In genomic region chr21:33924766-33925100, GRCh38 we compare ENCODE assay signal across 11 cellular contexts. TPM values are rescaled to one million over a fixed set of nuclear protein-coding genes. Genes with fewer than 3 reads are reported as not detected.
A peak's percentile ranks its signal among the peaks of the same experiment; 100 is the strongest.
DNase-seq lines count a peak whose midpoint lies in the region; TF ChIP-seq lines count a peak whose summit lies in the region.
"Had no signal": no experiment of that assay in that cellular context is flagged by ENCODE, and none has a peak within 500 bp of the region (broad histone marks: within the 10 kb centered on the region; RNA-seq: fewer than 3 reads in every experiment).

No MANE protein-coding gene starts in this region.

- TF ChIP-seq EP300 in esophagus muscularis mucosa (IDR thresholded peaks at IDR 0.05): no peak

- no peaks in the 10 kb centered on the region for H3K79me2 ChIP-seq in smooth muscle cell (ENCODE audit: low read depth)

- no peaks in the 10 kb centered on the region for H3F3A ChIP-seq in smooth muscle cell (ENCODE audit: low read depth)

- no peak overlapping the region for H3K4me3 ChIP-seq in esophagus muscularis mucosa
- H3K4me3 ChIP-seq in smooth muscle cell: no peak overlapping the region

- no peak for TF ChIP-seq POLR2A in esophagus muscularis mucosa (IDR thresholded peaks at IDR 0.05; ENCODE audit: low read depth)

- H3K4me1 ChIP-seq in esophagus muscularis mucosa (peaks cover 7 to 14% (median 12%) of the 10 kb centered on the region in 4 donors), smooth muscle cell (ENCODE audit: low read depth) (no peaks in the 10 kb centered on the region)

- H3K27ac ChIP-seq in esophagus muscularis mucosa (replicated peaks in 1 of 4) (peak overlapping the region in 3 of 4 donors; percentile 1 to 52 (median 47)), smooth muscle cell (ENCODE audit: low read depth) (no peak overlapping the region)

- H3K27me3 ChIP-seq in esophagus muscularis mucosa: no peaks in the 10 kb centered on the region
- peaks cover 2% of the 10 kb centered on the region for H3K27me3 ChIP-seq in smooth muscle cell (ENCODE audit: low read depth)
- H3K27me3 ChIP-seq: heart left ventricle had no signal

- H3K9me3 ChIP-seq in esophagus muscularis mucosa (no peaks in the 10 kb centered on the region), smooth muscle cell (replicated peaks; ENCODE audit: low read depth) (no peaks in the 10 kb centered on the region)
- H3K9me3 ChIP-seq: heart left ventricle had no signal

- H4K20me1 ChIP-seq in smooth muscle cell (ENCODE audit: low read depth): no peaks in the 10 kb centered on the region

- peak; percentile 3 to 47 for DNase-seq in NCI-H526 (lab: John Stamatoyannopoulos, UW)
- DNase-seq in NCI-H526 treated with DMSO at 0.1 percent for 48 hours (lab: John Stamatoyannopoulos, UW): no peak
- peak; percentile 62 for DNase-seq in NCI-H69 (lab: John Stamatoyannopoulos, UW)
- DNase-seq in esophagus muscularis mucosa (ENCODE audit: extremely low spot score): no peak
- DNase-seq in smooth muscle cell (lab: John Stamatoyannopoulos, UW; ENCODE audit: unreplicated experiment): no peak
- DNase-seq in NCI-H146 treated with DMSO at 0.1 percent for 48 hours (lab: John Stamatoyannopoulos, UW; ENCODE audit: unreplicated experiment): no peak
- no peak for DNase-seq in inferior parietal cortex (ENCODE audit: extremely low spot score)
- no peak for DNase-seq in NCI-H510A (lab: John Stamatoyannopoulos, UW)
- DNase-seq: activated gamma-delta T cell, cortex of kidney had no signal

- no peak overlapping the region for H3K9ac ChIP-seq in smooth muscle cell (ENCODE audit: low read depth)

- H3K36me3 ChIP-seq in esophagus muscularis mucosa (no peaks in the 10 kb centered on the region), smooth muscle cell (ENCODE audit: low read depth) (no peaks in the 10 kb centered on the region)
- H3K36me3 ChIP-seq: heart left ventricle had no signal

- H2AFZ ChIP-seq in smooth muscle cell (ENCODE audit: low read depth): peak overlapping the region; percentile 37

- TF ChIP-seq CTCF in esophagus muscularis mucosa (IDR thresholded peaks at IDR 0.05): no peak
- TF ChIP-seq CTCF in smooth muscle cell (IDR thresholded peaks at IDR 0.05; ENCODE audit: borderline replicate concordance, insufficient read depth, poor library complexity, severe bottlenecking): no peak

- 78% methylated on average over 3 of the region's 3 CpGs for WGBS in esophagus muscularis mucosa
- WGBS in smooth muscle cell (ENCODE audit: low lambda C conversion rate): 83% methylated on average over 3 of the region's 3 CpGs

- no peak overlapping the region for H3K4me2 ChIP-seq in smooth muscle cell

- intact Hi-C loops in esophagus muscularis mucosa (cut with DNase I): loop anchor here (1.0 to 5.0 kb wide), 3 partner anchors 153 to 424 kb away; no protein-coding TSS in a partner anchor

RNA-seq across cellular contexts. Expression of gene ATP5PO, which starts 9.1 kb away (rescaled TPM):
- total RNA-seq in esophagus muscularis mucosa (100 to 1,000 TPM; 130 to 289 (median 195) TPM), smooth muscle cell (226 and 269 TPM in 2 replicates)
- polyA plus RNA-seq in smooth muscle cell: 363 and 366 TPM in 2 replicates

Comparison
In these comparisons a context has a peak if more than half of its experiments do, and no peak if none do; other contexts are left out.
1. DNase-seq: peak in NCI-H526 (2 of 2) and NCI-H69 (single experiment); none in NCI-H526 treated with DMSO at 0.1 percent for 48 hours (single experiment), esophagus muscularis mucosa (single experiment), smooth muscle cell (single experiment), NCI-H146 treated with DMSO at 0.1 percent for 48 hours (single experiment), inferior parietal cortex (single experiment) and NCI-H510A (single experiment).